In genomic region chr1:11653616-11654570, GRCh38 we compare ENCODE assay signal across 8 cellular contexts. TPM values are rescaled to one million over a fixed set of nuclear protein-coding genes. Genes with fewer than 3 reads are reported as not detected.
A peak's percentile ranks its signal among the peaks of the same experiment; 100 is the strongest.
DNase-seq lines count a peak whose midpoint lies in the region; ATAC-seq, FAIRE-seq and TF ChIP-seq lines count a peak whose summit lies in the region.

TSS of gene FBXO2 (minus strand) at chr1:11654429. CDS start at chr1:11654340, 89 bp downstream.

- H3K9me3 ChIP-seq in body of pancreas (no peaks in the 10 kb centered on the region), spleen (no peaks in the 10 kb centered on the region)

- no peak for FAIRE-seq in urothelium cell line (lab: Jason Lieb, UNC)

- WGBS in body of pancreas, 2 donors: 9 to 37% methylated on average over 13 to 60 of the region's 71 CpGs
- 22 to 58% (median 28%) methylated on average over 16 to 71 of the region's 71 CpGs for WGBS in spleen, 5 donors

- H3K36me3 ChIP-seq in body of pancreas (replicated peaks in 1 of 2; ENCODE audit: insufficient read depth in 1 of 2, low read depth in 2 of 2) (no peaks in the 10 kb centered on the region), spleen (peaks cover 0 to 29% (median 7%) of the 10 kb centered on the region in 6 donors)

- DNase-seq in HPDE6-E6E7 (ENCODE audit: extremely low spot score) (peak; percentile 78), body of pancreas (peak; percentile 53 to 76 (median 72)), islet precursor cell (peak; percentile 71), spleen (peak; percentile 86), urothelium cell line (ENCODE audit: low spot score) (no peak), cerebellar nuclear complex (lab: John Stamatoyannopoulos, UW) (no peak)

- TF ChIP-seq POLR2A in body of pancreas (IDR thresholded peaks at IDR 0.05) (peak in 2 of 3 donors; percentile 58 to 64), spleen (IDR thresholded peaks at IDR 0.05) (no peak)

- H3K4me1 ChIP-seq in body of pancreas (peaks cover 39% of the 10 kb centered on the region), spleen (peaks cover 11 to 58% (median 48%) of the 10 kb centered on the region in 6 donors)

- peak within 1 kb of the TSS; percentile 70 to 93 (median 88) for H3K27ac ChIP-seq in body of pancreas
- peak within 1 kb of the TSS in 7 of 8 donors; percentile 32 to 80 (median 55) for H3K27ac ChIP-seq in spleen

- peak; percentile 21 for ATAC-seq in GM18498 (IDR thresholded peaks at IDR 0.05; ENCODE audit: unreplicated experiment)
- ATAC-seq in body of pancreas: peak; percentile 51
- no peak for ATAC-seq in GM18868 (IDR thresholded peaks at IDR 0.05; ENCODE audit: unreplicated experiment)

- no peak for TF ChIP-seq CTCF in body of pancreas (IDR thresholded peaks at IDR 0.05)
- TF ChIP-seq CTCF in spleen (IDR thresholded peaks at IDR 0.05 in 8 of 11, conservative IDR thresholded peaks at IDR 0.05 in 3 of 11): no peak

- no peaks in the 10 kb centered on the region for H3K27me3 ChIP-seq in body of pancreas
- peaks cover 0 to 43% (median 12%) of the 10 kb centered on the region in 7 donors for H3K27me3 ChIP-seq in spleen (replicated peaks in 1 of 7)

- intact Hi-C loops in body of pancreas (cut with DNase I) (no loop called here), spleen (cut with DNase I; ENCODE audit: low total_unique reads) (loop anchor here (5.0 kb wide), 1 partner anchor 68 kb away; no protein-coding TSS in a partner anchor)

- H3K4me3 ChIP-seq in body of pancreas (peak within 1 kb of the TSS; percentile 40 to 48), spleen (peak within 1 kb of the TSS; percentile 45 to 87 (median 56))

RNA-seq across cellular contexts. Expression of gene FBXO2, which starts in this region (rescaled TPM):
- total RNA-seq in body of pancreas: 10 to 100 TPM; 57.4 to 87.4 TPM
- total RNA-seq in spleen: 1 to 10 TPM; 2.1 to 6.7 (median 4.5) TPM
- polyA plus RNA-seq in spleen: 1 to 10 TPM; 3.8 to 5.8 (median 5.8) TPM

Comparison
In these comparisons a context has a peak if more than half of its experiments do, and no peak if none do; other contexts are left out.
1. RNA of gene FBXO2 (total RNA-seq): 57.4 to 87.4 TPM in body of pancreas; 2.1 to 6.7 TPM in spleen; every median in the first group is over 4 times any median in the second.
2. DNase-seq: peak in HPDE6-E6E7 (single experiment), body of pancreas (4 of 4), islet precursor cell (single experiment) and spleen (single experiment); none in urothelium cell line (single experiment) and cerebellar nuclear complex (0 of 2).
3. POLR2A ChIP-seq: peak in body of pancreas (2 of 3); none in spleen (0 of 3).